ENCODE assay signal across 14 cellular contexts in the genomic region with DNA sequence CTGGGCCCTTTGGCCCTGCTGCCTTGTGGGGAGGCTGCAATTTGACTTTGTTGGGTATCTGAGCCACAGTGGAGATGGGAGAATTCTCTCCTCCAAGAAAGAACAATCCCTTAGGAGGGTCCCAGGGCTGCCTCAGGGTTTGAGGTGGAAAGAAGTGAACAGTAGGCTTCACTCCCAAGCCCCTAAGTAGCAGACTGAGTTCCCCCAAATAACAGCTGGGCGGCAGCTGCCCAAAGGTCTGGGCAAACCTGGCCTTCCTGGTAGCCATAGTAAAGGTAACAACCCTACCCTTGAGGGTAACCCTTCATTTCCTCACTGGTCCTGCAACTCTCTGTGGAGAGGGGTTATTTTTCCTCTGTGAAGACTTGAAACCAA. TPM values are rescaled to one million over a fixed set of nuclear protein-coding genes. Genes with fewer than 3 reads are reported as not detected.
A peak's percentile ranks its signal among the peaks of the same experiment; 100 is the strongest.
DNase-seq lines count a peak whose midpoint lies in the region; ATAC-seq, FAIRE-seq and TF ChIP-seq lines count a peak whose summit lies in the region.
"Had no signal": no experiment of that assay in that cellular context is flagged by ENCODE, and none has a peak within 500 bp of the region (broad histone marks: within the 10 kb centered on the region; RNA-seq: fewer than 3 reads in every experiment).

No MANE protein-coding gene starts in this region.

- 50 to 88% (median 78%) methylated on average over 1 of the region's 1 CpG for WGBS in heart left ventricle, 4 donors

- ATAC-seq in heart left ventricle (peak in 1 of 4 donors; percentile 2), upper lobe of right lung (no peak)
- ATAC-seq: activated CD4-positive, CD25-positive, alpha-beta regulatory T cell treated with anti-CD3 and anti-CD28 coated beads, Interleukin-2, amount 50 U/mL, for 24 hours had no signal

- H3K9ac ChIP-seq in endocrine pancreas (ENCODE audit: control insufficient read depth, insufficient read depth, low read length): no peak overlapping the region

- H3K36me3 ChIP-seq in heart left ventricle (no peaks in the 10 kb centered on the region), endocrine pancreas (ENCODE audit: control insufficient read depth, insufficient read depth, low read length) (no peaks in the 10 kb centered on the region), upper lobe of right lung (no peaks in the 10 kb centered on the region)

- peaks cover 29% of the 10 kb centered on the region for H3K4me1 Mint-ChIP-seq in nephron

- CTCF ChIA-PET in HEK293T (lab: Yijun Ruan, JAX): no interaction called here

- no peak for DNase-seq in heart left ventricle
- no peak for DNase-seq in cardiac septum (ENCODE audit: low spot score)
- no peak for DNase-seq in upper lobe of right lung
- DNase-seq in HEK293T (ENCODE audit: extremely low spot score): no peak
- no peak for DNase-seq in posterior cingulate gyrus
- no peak for DNase-seq in HTR-8/SVneo (ENCODE audit: insufficient read length, low spot score)
- DNase-seq: EL had no signal

- FAIRE-seq in HTR-8/SVneo (lab: Jason Lieb, UNC): no peak
- FAIRE-seq: bronchial epithelial cell, GM18507 had no signal

- H3K27me3 ChIP-seq in heart left ventricle (peaks cover 0 to 7% (median 0%) of the 10 kb centered on the region in 9 donors), endocrine pancreas (ENCODE audit: control insufficient read depth, insufficient read depth, low read length) (no peaks in the 10 kb centered on the region), upper lobe of right lung (no peaks in the 10 kb centered on the region)

- H3K27ac Mint-ChIP-seq in nephron: peak overlapping the region; percentile 78 to 94 (median 86)
- H3K27ac Mint-ChIP-seq: activated T-helper 2 cell treated with anti-CD3 and anti-CD28 coated beads, Interferon-gamma antibody, Interleukin-2, Interleukin-4, amounts not matched to agents 10 μg/mL and 5 μg/mL and 100 μg/mL, durations not matched to agents 14 hours and 24 hours and 36 hours had no signal

- H3K27me3 Mint-ChIP-seq in nephron (ENCODE audit: low read depth): peaks cover 32% of the 10 kb centered on the region

- H3K36me3 Mint-ChIP-seq in nephron (ENCODE audit: low read depth): no peaks in the 10 kb centered on the region

- peak overlapping the region; percentile 72 to 83 (median 80) for H3K4me3 Mint-ChIP-seq in nephron

- TF ChIP-seq CTCF in heart left ventricle (IDR thresholded peaks at IDR 0.05) (no peak), nephron (IDR thresholded peaks at IDR 0.05; ENCODE audit: unreplicated experiment in 3 of 3) (no peak), upper lobe of right lung (IDR thresholded peaks at IDR 0.05) (no peak)

- peak overlapping the region in 11 of 12 donors; percentile 32 to 70 (median 54) for H3K4me3 ChIP-seq in heart left ventricle
- peak overlapping the region; percentile 34 for H3K4me3 ChIP-seq in endocrine pancreas (ENCODE audit: control insufficient read depth, insufficient read depth, low read length)
- peak overlapping the region; percentile 50 for H3K4me3 ChIP-seq in upper lobe of right lung

- H3K27ac ChIP-seq in heart left ventricle (peak overlapping the region in 11 of 12 donors; percentile 33 to 93 (median 85)), upper lobe of right lung (no peak overlapping the region)
- H3K27ac ChIP-seq: HL-60 had no signal

- intact Hi-C loops in heart left ventricle (cut with DNase I) (no loop called here), cardiac septum (cut with DNase I) (loop anchor here (5.0 kb wide), 1 partner anchor 73 kb away; no protein-coding TSS in a partner anchor), upper lobe of right lung (cut with DNase I) (no loop called here), posterior cingulate gyrus (cut with DNase I) (no loop called here)

- H3K9me3 ChIP-seq in heart left ventricle (no peaks in the 10 kb centered on the region), endocrine pancreas (ENCODE audit: control insufficient read depth, low read length) (no peaks in the 10 kb centered on the region), upper lobe of right lung (no peaks in the 10 kb centered on the region)

- TF ChIP-seq POLR2A in heart left ventricle (IDR thresholded peaks at IDR 0.05): no peak

- no peaks in the 10 kb centered on the region for H3K9me3 Mint-ChIP-seq in nephron

- H3K4me1 ChIP-seq in heart left ventricle: peaks cover 0 to 24% (median 1%) of the 10 kb centered on the region in 12 donors
- no peaks in the 10 kb centered on the region for H3K4me1 ChIP-seq in endocrine pancreas (ENCODE audit: control insufficient read depth, insufficient read depth, low read length)
- H3K4me1 ChIP-seq in upper lobe of right lung: no peaks in the 10 kb centered on the region

- POLR2A ChIA-PET in HEK293T (lab: Yijun Ruan, JAX): interaction anchor here (1.2 kb wide), 1 partner anchor 9 kb away, joined by 3 read pairs; no protein-coding TSS in a partner anchor

TF ChIP-seq in HEK293T, 16 proteins besides CTCF, POLR2A, EP300 and RAD21:
- TF ChIP-seq BHLHE40 (IDR thresholded peaks at IDR 0.05; ENCODE audit: borderline replicate concordance): no peak
- no peak for TF ChIP-seq SP1 (IDR thresholded peaks at IDR 0.05)
- TF ChIP-seq ELF4 (IDR thresholded peaks at IDR 0.05): no peak
- no peak for TF ChIP-seq FOXM1 (IDR thresholded peaks at IDR 0.05; ENCODE audit: borderline replicate concordance)
- TF ChIP-seq L3MBTL2 (conservative IDR thresholded peaks at IDR 0.05): no peak
- TF ChIP-seq ZNF384 (IDR thresholded peaks at IDR 0.05): no peak
- no peak for TF ChIP-seq ARNT (IDR thresholded peaks at IDR 0.05)
- no peak for TF ChIP-seq NFRKB (IDR thresholded peaks at IDR 0.05)
- TF ChIP-seq HDGF (IDR thresholded peaks at IDR 0.05; ENCODE audit: borderline replicate concordance): no peak
- TF ChIP-seq FOXA1 (IDR thresholded peaks at IDR 0.05): no peak

RNA-seq across cellular contexts. Expression of a gene that starts 0.7 kb away (rescaled TPM):
- total RNA-seq in heart left ventricle (100 to 1,000 TPM; 107 to 214 (median 139) TPM), cardiac septum (233 TPM), upper lobe of right lung (71.1 TPM)
- 100 to 1,000 TPM in 1 of 2 donors, 10 to 100 TPM in 1; 93.4 to 120 TPM for polyA plus RNA-seq in heart left ventricle

RNA-seq across cellular contexts. Expression of a gene that starts 53.7 kb away (rescaled TPM):
- under 1 TPM in 4 of 9 donors, not detected in 5; 0.14 to 0.93 (median 0.49) TPM for total RNA-seq in heart left ventricle
- under 1 TPM; 0.15 to 0.27 TPM for polyA plus RNA-seq in heart left ventricle
- total RNA-seq in cardiac septum: 0.16 TPM
- total RNA-seq in upper lobe of right lung: not detected

RNA-seq across cellular contexts. Expression of a gene that starts 53.8 kb away (rescaled TPM):
- 10 to 100 TPM; 18.7 to 31.2 (median 24.3) TPM for total RNA-seq in heart left ventricle
- polyA plus RNA-seq in heart left ventricle: 10 to 100 TPM; 14.9 to 72.4 TPM
- 16.9 TPM for total RNA-seq in cardiac septum
- total RNA-seq in upper lobe of right lung: 31.0 TPM
